Comparison of ENCODE assay signal across 1 cellular context in genomic region chr11:116177521-116178220, GRCh38.
TF ChIP-seq lines count a peak whose summit lies in the region.

No MANE protein-coding gene starts in this region.

TF ChIP-seq in H1, 55 proteins besides CTCF, POLR2A, EP300 and RAD21:
- no peak for TF ChIP-seq RNF2 (IDR thresholded peaks at IDR 0.05; ENCODE audit: borderline replicate concordance, low read depth, low read length, missing control alignments, poor library complexity, severe bottlenecking)
- no peak for TF ChIP-seq ATF2 (IDR thresholded peaks at IDR 0.05; ENCODE audit: low read length)
- TF ChIP-seq ASH2L (IDR thresholded peaks at IDR 0.05; ENCODE audit: low read length): no peak
- TF ChIP-seq GTF2F1 (IDR thresholded peaks at IDR 0.05; ENCODE audit: borderline replicate concordance, low read depth, low read length): no peak
- no peak for TF ChIP-seq CHD2 (IDR thresholded peaks at IDR 0.05; ENCODE audit: low read length)
- TF ChIP-seq RFX5 (IDR thresholded peaks at IDR 0.05; ENCODE audit: borderline replicate concordance, low read depth, low read length): no peak
